28 cellular contexts compared by ENCODE assay signal in genomic region chr14:74293621-74294020, GRCh38. TPM values are rescaled to one million over a fixed set of nuclear protein-coding genes. Genes with fewer than 3 reads are reported as not detected.
"Had no signal": no experiment of that assay in that cellular context is flagged by ENCODE, and none has a peak within 500 bp of the region (broad histone marks: within the 10 kb centered on the region; RNA-seq: fewer than 3 reads in every experiment).

No MANE protein-coding gene starts in this region.

- FAIRE-seq: astrocyte, bronchial epithelial cell, frontal cortex had no signal

- H3K4me1 Mint-ChIP-seq: activated naive CD8-positive, alpha-beta T cell treated with anti-CD3 and anti-CD28 coated beads, Interleukin-2, amount 10 ng/mL, durations not matched to agents 7 days and 5 days had no signal

- H3K4me3 Mint-ChIP-seq: activated CD4-positive, alpha-beta memory T cell treated with anti-CD3 and anti-CD28 coated beads for 36 hours; activated CD4-positive, alpha-beta T cell treated with anti-CD3 and anti-CD28 coated beads for 36 hours; activated CD4-positive, alpha-beta T cell treated with anti-CD3 and anti-CD28 coated beads, Interleukin-2, amount 10 ng/mL, durations not matched to agents 24 days and 14 days; activated CD8-positive, alpha-beta T cell treated with anti-CD3 and anti-CD28 coated beads, Interleukin-2, amount 10 ng/mL, durations not matched to agents 7 days and 5 days; activated naive CD4-positive, alpha-beta T cell treated with anti-CD3 and anti-CD28 coated beads, Interleukin-2, amount 50 U/mL, for 24 hours; activated naive CD8-positive, alpha-beta T cell treated with anti-CD3 and anti-CD28 coated beads, Interleukin-2, amount 10 ng/mL, durations not matched to agents 7 days and 5 days; activated T-cell treated with anti-CD3 and anti-CD28 coated beads, Interleukin-2, amount 50 U/mL, for 72 hours; central memory CD8-positive, alpha-beta T cell; dendritic cell treated with granulocyte-macrophage colony-stimulating factor and Interleukin-4, amounts not matched to agents 40 ng/mL and 50 ng/mL, for 4 days; endodermal cell; T-cell; T-helper 1 cell treated with Interleukin-12 subunit alpha and Interleukin-12 subunit beta and Interleukin-4 antibody, amounts not matched to agents 30 μg/mL and 1 μg/mL, for 36 hours; T-helper 2 cell treated with Interferon-gamma antibody and Interleukin-4, amounts not matched to agents 5 μg/mL and 100 μg/mL, for 36 hours had no signal

- H3K27ac Mint-ChIP-seq: activated CD4-positive, alpha-beta memory T cell treated with anti-CD3 and anti-CD28 coated beads for 36 hours; activated CD4-positive, alpha-beta T cell treated with anti-CD3 and anti-CD28 coated beads for 36 hours; activated CD4-positive, alpha-beta T cell treated with anti-CD3 and anti-CD28 coated beads, Interleukin-2, amount 10 ng/mL, durations not matched to agents 24 days and 14 days; activated CD8-positive, alpha-beta T cell treated with anti-CD3 and anti-CD28 coated beads, Interleukin-2, amount 10 ng/mL, durations not matched to agents 7 days and 5 days; activated naive CD4-positive, alpha-beta T cell treated with anti-CD3 and anti-CD28 coated beads, Interleukin-2, amount 50 U/mL, for 24 hours; activated naive CD8-positive, alpha-beta T cell treated with anti-CD3 and anti-CD28 coated beads, Interleukin-2, amount 10 ng/mL, durations not matched to agents 7 days and 5 days; activated T-cell treated with anti-CD3 and anti-CD28 coated beads, Interleukin-2, amount 50 U/mL, for 72 hours; dendritic cell treated with granulocyte-macrophage colony-stimulating factor and Interleukin-4, amounts not matched to agents 40 ng/mL and 50 ng/mL, for 4 days; T-cell; T-helper 1 cell treated with Interleukin-12 subunit alpha and Interleukin-12 subunit beta and Interleukin-4 antibody, amounts not matched to agents 30 μg/mL and 1 μg/mL, for 36 hours; T-helper 2 cell treated with Interferon-gamma antibody and Interleukin-4, amounts not matched to agents 5 μg/mL and 100 μg/mL, for 36 hours had no signal

- H3K27me3 ChIP-seq: brain microvascular endothelial cell, dorsolateral prefrontal cortex had no signal

- H3K4me3 ChIP-seq: coronary artery, dorsolateral prefrontal cortex had no signal

- H3K27me3 Mint-ChIP-seq: activated CD4-positive, alpha-beta memory T cell treated with anti-CD3 and anti-CD28 coated beads for 36 hours; activated CD4-positive, alpha-beta T cell treated with anti-CD3 and anti-CD28 coated beads for 36 hours; activated CD4-positive, alpha-beta T cell treated with anti-CD3 and anti-CD28 coated beads, Interleukin-2, amount 10 ng/mL, durations not matched to agents 24 days and 14 days; activated naive CD4-positive, alpha-beta T cell treated with anti-CD3 and anti-CD28 coated beads, Interleukin-2, amount 50 U/mL, for 24 hours; activated naive CD8-positive, alpha-beta T cell treated with anti-CD3 and anti-CD28 coated beads, Interleukin-2, amount 10 ng/mL, durations not matched to agents 7 days and 5 days; central memory CD8-positive, alpha-beta T cell; dendritic cell treated with granulocyte-macrophage colony-stimulating factor and Interleukin-4, amounts not matched to agents 40 ng/mL and 50 ng/mL, for 4 days; T-cell had no signal

- DNase-seq: activated CD4-positive, CD25-positive, alpha-beta regulatory T cell; activated CD4-positive, CD25-positive, alpha-beta regulatory T cell treated with anti-CD3 and anti-CD28 coated beads, Interleukin-2, amount 50 U/mL, for 72 hours; activated gamma-delta T cell; activated naive CD4-positive, alpha-beta T cell; activated naive CD8-positive, alpha-beta T cell treated with anti-CD3 and anti-CD28 coated beads, Interleukin-2, amount 10 ng/mL, durations not matched to agents 7 days and 5 days; activated T-cell treated with anti-CD3 and anti-CD28 coated beads, Interleukin-2, amount 50 U/mL, for 1 hour; amniotic stem cell; effector memory CD4-positive, alpha-beta T cell; T1000 had no signal

- H3K27ac ChIP-seq: brain microvascular endothelial cell, coronary artery, dorsolateral prefrontal cortex had no signal

- H3K9me3 Mint-ChIP-seq: activated CD4-positive, alpha-beta memory T cell treated with anti-CD3 and anti-CD28 coated beads for 36 hours; activated CD4-positive, alpha-beta T cell treated with anti-CD3 and anti-CD28 coated beads, Interleukin-2, amount 10 ng/mL, durations not matched to agents 24 days and 14 days; activated naive CD4-positive, alpha-beta T cell treated with anti-CD3 and anti-CD28 coated beads, Interleukin-2, amount 50 U/mL, for 24 hours; activated naive CD8-positive, alpha-beta T cell treated with anti-CD3 and anti-CD28 coated beads, Interleukin-2, amount 10 ng/mL, durations not matched to agents 7 days and 5 days; activated T-cell treated with anti-CD3 and anti-CD28 coated beads, Interleukin-2, amount 50 U/mL, for 72 hours; central memory CD8-positive, alpha-beta T cell; dendritic cell treated with granulocyte-macrophage colony-stimulating factor and Interleukin-4, amounts not matched to agents 40 ng/mL and 50 ng/mL, for 4 days; endodermal cell; T-cell; T-helper 1 cell treated with Interleukin-12 subunit alpha and Interleukin-12 subunit beta and Interleukin-4 antibody, amounts not matched to agents 30 μg/mL and 1 μg/mL, for 36 hours; T-helper 2 cell treated with Interferon-gamma antibody and Interleukin-4, amounts not matched to agents 5 μg/mL and 100 μg/mL, for 36 hours had no signal

RNA-seq across cellular contexts. Expression of gene VSX2, which starts 54.4 kb away (rescaled TPM):
- polyA plus RNA-seq: adipose tissue had no signal

RNA-seq across cellular contexts. Expression of gene VRTN, which starts 54.6 kb away (rescaled TPM):
- polyA plus RNA-seq: adipose tissue had no signal
